Comparison of ENCODE assay signal across 34 cellular contexts in genomic region chr1:176043537-176043936, GRCh38.
"Had no signal": no experiment of that assay in that cellular context is flagged by ENCODE, and none has a peak within 500 bp of the region (broad histone marks: within the 10 kb centered on the region; RNA-seq: fewer than 3 reads in every experiment).

No MANE protein-coding gene starts in this region.

- H3K27ac ChIP-seq: KMS-11 had no signal

- H3K4me3 ChIP-seq: MG63 had no signal

- DNase-seq: Karpas-422, Kasumi-1, KG1, MG63, MM.1S, MV-4-11, NCI-H1048, NCI-H1092, NCI-H1092 treated with DMSO at 0.1 percent for 48 hours, NCI-H1105, NCI-H1105 treated with DMSO at 0.1 percent for 48 hours, NCI-H1417, NCI-H1417 treated with DMSO at 0.1 percent for 48 hours, NCI-H1436, NCI-H1436 treated with DMSO at 0.1 percent for 48 hours, NCI-H146, NCI-H1694, NCI-H1694 treated with DMSO at 0.1 percent for 48 hours, NCI-H187, NCI-H187 treated with DMSO at 0.1 percent for 48 hours, NCI-H1930, NCI-H2029, NCI-H2029 treated with DMSO at 0.1 percent for 48 hours, NCI-H2081, NCI-H2081 treated with DMSO at 0.1 percent for 48 hours, NCI-H2107, NCI-H2171, NCI-H2171 treated with DMSO at 0.1 percent for 48 hours, NCI-H2227 treated with DMSO at 0.1 percent for 48 hours, NCI-H226, NCI-H345, NCI-H446, NCI-H446 treated with DMSO at 0.1 percent for 48 hours had no signal

- H3K9me3 ChIP-seq: MG63 had no signal

- H3K27me3 ChIP-seq: MG63 had no signal
